ENCODE assay signal across 1 cellular context in genomic region chrX:153793291-153793690, GRCh38.
TF ChIP-seq lines count a peak whose summit lies in the region.

No MANE protein-coding gene starts in this region.

TF ChIP-seq in GM23338, 12 proteins besides CTCF, POLR2A, EP300 and RAD21 (continued from another document):
- TF ChIP-seq REST (IDR thresholded peaks at IDR 0.05; ENCODE audit: unreplicated experiment) (no peak), STAT1 (IDR thresholded peaks at IDR 0.05; ENCODE audit: unreplicated experiment) (no peak), NANOG (IDR thresholded peaks at IDR 0.05; ENCODE audit: borderline replicate concordance) (no peak), CREB1 (CRISPR knock-in tag; IDR thresholded peaks at IDR 0.05; ENCODE audit: low read depth) (no peak)
